In the genomic region with DNA sequence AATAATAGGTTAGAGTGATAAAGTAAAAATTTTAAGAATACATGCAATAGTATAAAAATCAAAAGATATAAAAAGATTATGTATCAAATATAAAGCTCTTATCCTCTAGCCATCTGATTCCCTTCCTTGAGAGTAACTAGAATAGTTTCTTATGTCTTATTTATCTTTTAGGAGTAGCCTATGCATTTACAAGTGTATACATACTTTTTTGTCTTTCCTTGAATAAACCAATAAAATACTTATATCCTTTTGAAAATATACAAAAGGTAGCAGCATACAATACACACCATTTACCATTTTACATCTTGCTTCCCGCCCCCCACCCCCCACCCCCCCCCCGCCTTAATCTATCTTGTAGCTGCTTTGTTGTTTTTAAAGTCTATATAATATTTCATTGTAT, we compare ENCODE assay signal across 2 cellular contexts.
TF ChIP-seq lines count a peak whose summit lies in the region.

No MANE protein-coding gene starts in this region.

TF ChIP-seq in HepG2, 621 proteins besides CTCF, POLR2A, EP300 and RAD21:
- TF ChIP-seq NR2C2 (CRISPR knock-in tag; IDR thresholded peaks at IDR 0.05; ENCODE audit: borderline replicate concordance) (no peak), ZNF263 (CRISPR knock-in tag; IDR thresholded peaks at IDR 0.05) (no peak), HNRNPK (IDR thresholded peaks at IDR 0.05; ENCODE audit: low read depth, low read length, poor library complexity, severe bottlenecking) (peak; percentile 72)

TF ChIP-seq in K562, 482 proteins besides CTCF, POLR2A, EP300 and RAD21:
- peak; percentile 36 for TF ChIP-seq HNRNPK (IDR thresholded peaks at IDR 0.05; ENCODE audit: low read depth, low read length, poor library complexity, severe bottlenecking)
- no peak for TF ChIP-seq EZH2 (IDR thresholded peaks at IDR 0.05; ENCODE audit: borderline replicate concordance, low read depth, low read length)
